ENCODE assay signal across 1 cellular context in the genomic region with DNA sequence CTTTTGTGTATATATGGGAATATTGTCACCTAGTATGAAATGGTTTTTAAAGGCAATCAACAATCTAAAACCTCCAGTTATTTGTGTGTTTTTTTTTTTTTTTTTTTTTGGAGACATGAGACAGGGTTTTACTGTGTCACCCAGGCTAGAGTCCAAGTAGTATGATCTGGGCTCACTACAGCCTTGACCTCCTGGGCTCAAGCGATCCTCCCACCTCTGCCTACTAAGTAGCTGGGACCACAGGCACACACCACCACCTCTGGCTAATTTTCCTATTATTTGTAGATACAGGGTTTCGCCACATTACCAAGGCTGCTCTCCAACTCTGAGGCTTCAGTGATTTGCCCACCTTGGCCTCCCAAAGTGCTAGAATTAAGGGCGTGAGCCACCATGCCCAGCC.
TF ChIP-seq lines count a peak whose summit lies in the region.

No MANE protein-coding gene starts in this region.

TF ChIP-seq in H1, 55 proteins besides CTCF, POLR2A, EP300 and RAD21 (continued from another document):
- TF ChIP-seq, protein P1, sequence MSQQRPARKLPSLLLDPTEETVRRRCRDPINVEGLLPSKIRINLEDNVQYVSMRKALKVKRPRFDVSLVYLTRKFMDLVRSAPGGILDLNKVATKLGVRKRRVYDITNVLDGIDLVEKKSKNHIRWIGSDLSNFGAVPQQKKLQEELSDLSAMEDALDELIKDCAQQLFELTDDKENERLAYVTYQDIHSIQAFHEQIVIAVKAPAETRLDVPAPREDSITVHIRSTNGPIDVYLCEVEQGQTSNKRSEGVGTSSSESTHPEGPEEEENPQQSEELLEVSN (IDR thresholded peaks at IDR 0.05): no peak
- TF ChIP-seq CTBP2 (IDR thresholded peaks at IDR 0.05; ENCODE audit: borderline replicate concordance, insufficient read depth, insufficient read length, low read length) (no peak), POLR2AphosphoS5 (IDR thresholded peaks at IDR 0.05; ENCODE audit: low read depth, low read length) (no peak), SAP30 (IDR thresholded peaks at IDR 0.05; ENCODE audit: insufficient read depth, insufficient replicate concordance, low read length) (no peak), SUZ12 (IDR thresholded peaks at IDR 0.05; ENCODE audit: low read length) (no peak), TEAD4 (IDR thresholded peaks at IDR 0.05; ENCODE audit: low read depth, low read length) (no peak), GTF2F1 (IDR thresholded peaks at IDR 0.05; ENCODE audit: borderline replicate concordance, low read depth, low read length) (no peak), BCL11A (IDR thresholded peaks at IDR 0.05; ENCODE audit: low read depth in 2 of 2, low read length in 2 of 2) (no peak), RNF2 (IDR thresholded peaks at IDR 0.05; ENCODE audit: borderline replicate concordance, low read depth, low read length, missing control alignments, poor library complexity, severe bottlenecking) (no peak), SIRT6 (IDR thresholded peaks at IDR 0.05; ENCODE audit: low read length) (no peak), SIX5 (IDR thresholded peaks at IDR 0.05; ENCODE audit: low read depth, low read length) (no peak), HDAC2 (IDR thresholded peaks at IDR 0.05; ENCODE audit: borderline replicate concordance in 1 of 2, low read depth in 2 of 2, low read length in 2 of 2) (no peak), NRF1 (IDR thresholded peaks at IDR 0.05; ENCODE audit: low read depth, low read length) (no peak), CBX8 (IDR thresholded peaks at IDR 0.05; ENCODE audit: borderline replicate concordance, low read depth, low read length) (no peak)
- TF ChIP-seq, protein P2, sequence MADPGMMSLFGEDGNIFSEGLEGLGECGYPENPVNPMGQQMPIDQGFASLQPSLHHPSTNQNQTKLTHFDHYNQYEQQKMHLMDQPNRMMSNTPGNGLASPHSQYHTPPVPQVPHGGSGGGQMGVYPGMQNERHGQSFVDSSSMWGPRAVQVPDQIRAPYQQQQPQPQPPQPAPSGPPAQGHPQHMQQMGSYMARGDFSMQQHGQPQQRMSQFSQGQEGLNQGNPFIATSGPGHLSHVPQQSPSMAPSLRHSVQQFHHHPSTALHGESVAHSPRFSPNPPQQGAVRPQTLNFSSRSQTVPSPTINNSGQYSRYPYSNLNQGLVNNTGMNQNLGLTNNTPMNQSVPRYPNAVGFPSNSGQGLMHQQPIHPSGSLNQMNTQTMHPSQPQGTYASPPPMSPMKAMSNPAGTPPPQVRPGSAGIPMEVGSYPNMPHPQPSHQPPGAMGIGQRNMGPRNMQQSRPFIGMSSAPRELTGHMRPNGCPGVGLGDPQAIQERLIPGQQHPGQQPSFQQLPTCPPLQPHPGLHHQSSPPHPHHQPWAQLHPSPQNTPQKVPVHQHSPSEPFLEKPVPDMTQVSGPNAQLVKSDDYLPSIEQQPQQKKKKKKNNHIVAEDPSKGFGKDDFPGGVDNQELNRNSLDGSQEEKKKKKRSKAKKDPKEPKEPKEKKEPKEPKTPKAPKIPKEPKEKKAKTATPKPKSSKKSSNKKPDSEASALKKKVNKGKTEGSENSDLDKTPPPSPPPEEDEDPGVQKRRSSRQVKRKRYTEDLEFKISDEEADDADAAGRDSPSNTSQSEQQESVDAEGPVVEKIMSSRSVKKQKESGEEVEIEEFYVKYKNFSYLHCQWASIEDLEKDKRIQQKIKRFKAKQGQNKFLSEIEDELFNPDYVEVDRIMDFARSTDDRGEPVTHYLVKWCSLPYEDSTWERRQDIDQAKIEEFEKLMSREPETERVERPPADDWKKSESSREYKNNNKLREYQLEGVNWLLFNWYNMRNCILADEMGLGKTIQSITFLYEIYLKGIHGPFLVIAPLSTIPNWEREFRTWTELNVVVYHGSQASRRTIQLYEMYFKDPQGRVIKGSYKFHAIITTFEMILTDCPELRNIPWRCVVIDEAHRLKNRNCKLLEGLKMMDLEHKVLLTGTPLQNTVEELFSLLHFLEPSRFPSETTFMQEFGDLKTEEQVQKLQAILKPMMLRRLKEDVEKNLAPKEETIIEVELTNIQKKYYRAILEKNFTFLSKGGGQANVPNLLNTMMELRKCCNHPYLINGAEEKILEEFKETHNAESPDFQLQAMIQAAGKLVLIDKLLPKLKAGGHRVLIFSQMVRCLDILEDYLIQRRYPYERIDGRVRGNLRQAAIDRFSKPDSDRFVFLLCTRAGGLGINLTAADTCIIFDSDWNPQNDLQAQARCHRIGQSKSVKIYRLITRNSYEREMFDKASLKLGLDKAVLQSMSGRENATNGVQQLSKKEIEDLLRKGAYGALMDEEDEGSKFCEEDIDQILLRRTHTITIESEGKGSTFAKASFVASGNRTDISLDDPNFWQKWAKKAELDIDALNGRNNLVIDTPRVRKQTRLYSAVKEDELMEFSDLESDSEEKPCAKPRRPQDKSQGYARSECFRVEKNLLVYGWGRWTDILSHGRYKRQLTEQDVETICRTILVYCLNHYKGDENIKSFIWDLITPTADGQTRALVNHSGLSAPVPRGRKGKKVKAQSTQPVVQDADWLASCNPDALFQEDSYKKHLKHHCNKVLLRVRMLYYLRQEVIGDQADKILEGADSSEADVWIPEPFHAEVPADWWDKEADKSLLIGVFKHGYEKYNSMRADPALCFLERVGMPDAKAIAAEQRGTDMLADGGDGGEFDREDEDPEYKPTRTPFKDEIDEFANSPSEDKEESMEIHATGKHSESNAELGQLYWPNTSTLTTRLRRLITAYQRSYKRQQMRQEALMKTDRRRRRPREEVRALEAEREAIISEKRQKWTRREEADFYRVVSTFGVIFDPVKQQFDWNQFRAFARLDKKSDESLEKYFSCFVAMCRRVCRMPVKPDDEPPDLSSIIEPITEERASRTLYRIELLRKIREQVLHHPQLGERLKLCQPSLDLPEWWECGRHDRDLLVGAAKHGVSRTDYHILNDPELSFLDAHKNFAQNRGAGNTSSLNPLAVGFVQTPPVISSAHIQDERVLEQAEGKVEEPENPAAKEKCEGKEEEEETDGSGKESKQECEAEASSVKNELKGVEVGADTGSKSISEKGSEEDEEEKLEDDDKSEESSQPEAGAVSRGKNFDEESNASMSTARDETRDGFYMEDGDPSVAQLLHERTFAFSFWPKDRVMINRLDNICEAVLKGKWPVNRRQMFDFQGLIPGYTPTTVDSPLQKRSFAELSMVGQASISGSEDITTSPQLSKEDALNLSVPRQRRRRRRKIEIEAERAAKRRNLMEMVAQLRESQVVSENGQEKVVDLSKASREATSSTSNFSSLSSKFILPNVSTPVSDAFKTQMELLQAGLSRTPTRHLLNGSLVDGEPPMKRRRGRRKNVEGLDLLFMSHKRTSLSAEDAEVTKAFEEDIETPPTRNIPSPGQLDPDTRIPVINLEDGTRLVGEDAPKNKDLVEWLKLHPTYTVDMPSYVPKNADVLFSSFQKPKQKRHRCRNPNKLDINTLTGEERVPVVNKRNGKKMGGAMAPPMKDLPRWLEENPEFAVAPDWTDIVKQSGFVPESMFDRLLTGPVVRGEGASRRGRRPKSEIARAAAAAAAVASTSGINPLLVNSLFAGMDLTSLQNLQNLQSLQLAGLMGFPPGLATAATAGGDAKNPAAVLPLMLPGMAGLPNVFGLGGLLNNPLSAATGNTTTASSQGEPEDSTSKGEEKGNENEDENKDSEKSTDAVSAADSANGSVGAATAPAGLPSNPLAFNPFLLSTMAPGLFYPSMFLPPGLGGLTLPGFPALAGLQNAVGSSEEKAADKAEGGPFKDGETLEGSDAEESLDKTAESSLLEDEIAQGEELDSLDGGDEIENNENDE (IDR thresholded peaks at IDR 0.05; ENCODE audit: insufficient replicate concordance, low read length): no peak
- TF ChIP-seq, protein P3, sequence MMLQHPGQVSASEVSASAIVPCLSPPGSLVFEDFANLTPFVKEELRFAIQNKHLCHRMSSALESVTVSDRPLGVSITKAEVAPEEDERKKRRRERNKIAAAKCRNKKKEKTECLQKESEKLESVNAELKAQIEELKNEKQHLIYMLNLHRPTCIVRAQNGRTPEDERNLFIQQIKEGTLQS (IDR thresholded peaks at IDR 0.05; ENCODE audit: insufficient read depth, low read depth, low read length): no peak
